Comparison of ENCODE assay signal across 8 cellular contexts in genomic region chr17:49223517-49224197, GRCh38. TPM values are rescaled to one million over a fixed set of nuclear protein-coding genes. Genes with fewer than 3 reads are reported as not detected.
DNase-seq lines count a peak whose midpoint lies in the region; ATAC-seq and TF ChIP-seq lines count a peak whose summit lies in the region.

No MANE protein-coding gene starts in this region.

- H3K4me1 ChIP-seq in BE2C (no peaks in the 10 kb centered on the region), iPS-18a (ENCODE audit: control insufficient read depth, low read depth, low read length) (peaks cover 5% of the 10 kb centered on the region)

- in situ Hi-C loops in astrocyte of the cerebellum (cut with HindIII; ENCODE audit: low sequenced_read_pairs) = no loop called here

- H3K36me3 ChIP-seq in BE2C (no peaks in the 10 kb centered on the region), iPS-18a (ENCODE audit: control insufficient read depth, low read depth, low read length) (no peaks in the 10 kb centered on the region)

- ATAC-seq in T-helper 17 cell = peak; percentile 26
- ATAC-seq in HG02884 (IDR thresholded peaks at IDR 0.05; ENCODE audit: unreplicated experiment) = no peak

- H3K36me3 Mint-ChIP-seq in T-helper 17 cell (ENCODE audit: low read depth) = no peaks in the 10 kb centered on the region

- H3K27me3 ChIP-seq in BE2C (peaks cover 55% of the 10 kb centered on the region), iPS-18a (ENCODE audit: control insufficient read depth, insufficient read depth, low read length) (peaks cover 73% of the 10 kb centered on the region)

- DNase-seq in BE2C (peak; percentile 62), HPDE6-E6E7 (ENCODE audit: extremely low spot score) (peak; percentile 42), T-helper 17 cell (peak; percentile 44 to 60 (median 47)), astrocyte of the cerebellum (ENCODE audit: low read depth) (no peak), NCI-H128 (lab: John Stamatoyannopoulos, UW; ENCODE audit: unreplicated experiment) (no peak)
- DNase-seq in stimulated activated CD4-positive, alpha-beta T cell treated with anti-CD3 and anti-CD28 coated beads, Interleukin-15, amount 100 ng/mL, for 24 hours = peak; percentile 80

- peak overlapping the region; percentile 72 for H3K27ac Mint-ChIP-seq in T-helper 17 cell

- H3K27ac ChIP-seq in iPS-18a (ENCODE audit: low read length) = no peak overlapping the region

- peaks cover 32% of the 10 kb centered on the region for H3K4me1 Mint-ChIP-seq in T-helper 17 cell

- peak; percentile 84 for TF ChIP-seq CTCF in BE2C (IDR thresholded peaks at IDR 0.05; ENCODE audit: low read depth, low read length)
- TF ChIP-seq CTCF in astrocyte of the cerebellum (IDR thresholded peaks at IDR 0.05; ENCODE audit: low read depth, low read length, missing control alignments) = peak; percentile 94

- no peak overlapping the region for H3K9ac ChIP-seq in iPS-18a (ENCODE audit: low read length)

- H3K4me3 ChIP-seq in BE2C (ENCODE audit: low read depth, low read length) = no peak overlapping the region
- no peak overlapping the region for H3K4me3 ChIP-seq in astrocyte of the cerebellum (ENCODE audit: low read depth, low read length)
- peak overlapping the region; percentile 59 for H3K4me3 ChIP-seq in iPS-18a (ENCODE audit: low read length)

- H3K9me3 ChIP-seq in BE2C (no peaks in the 10 kb centered on the region), T-helper 17 cell (ENCODE audit: control insufficient read depth, low read length, poor library complexity, severe bottlenecking) (no peaks in the 10 kb centered on the region), iPS-18a (ENCODE audit: control insufficient read depth, low read depth, low read length) (no peaks in the 10 kb centered on the region)

- H3K27me3 Mint-ChIP-seq in T-helper 17 cell = no peaks in the 10 kb centered on the region

- H3K4me3 Mint-ChIP-seq in T-helper 17 cell = peak overlapping the region; percentile 89

RNA-seq across cellular contexts. Expression of gene PHOSPHO1, which starts 6.9 kb away (rescaled TPM):
- 0.83 TPM for polyA plus RNA-seq in BE2C (2012; ENCODE audit: insufficient read depth, insufficient read length, low read depth)
- total RNA-seq in T-helper 17 cell = not detected

RNA-seq across cellular contexts. Expression of gene ABI3, which starts 13.2 kb away (rescaled TPM):
- 0.68 TPM for polyA plus RNA-seq in BE2C (2012; ENCODE audit: insufficient read depth, insufficient read length, low read depth)
- 10 to 100 TPM in 1 of 2 donors, 1 to 10 TPM in 1; 6.5 to 10.5 TPM for total RNA-seq in T-helper 17 cell

RNA-seq across cellular contexts. Expression of gene GNGT2, which starts 13.3 kb away (rescaled TPM):
- not detected for polyA plus RNA-seq in BE2C (2012; ENCODE audit: insufficient read depth, insufficient read length, low read depth)
- total RNA-seq in T-helper 17 cell = 1 to 10 TPM; 3.0 to 4.4 TPM

Comparison
In these comparisons a context has a peak if more than half of its experiments do, and no peak if none do; other contexts are left out.
1. DNase-seq: peak in BE2C (single experiment), HPDE6-E6E7 (single experiment), T-helper 17 cell (3 of 3) and stimulated activated CD4-positive, alpha-beta T cell treated with anti-CD3 and anti-CD28 coated beads, Interleukin-15, amount 100 ng/mL, for 24 hours (single experiment); none in astrocyte of the cerebellum (single experiment) and NCI-H128 (single experiment).